In genomic region chr2:128637481-128638155, GRCh38 we compare ENCODE assay signal across 21 cellular contexts.
DNase-seq lines count a peak whose midpoint lies in the region; ATAC-seq, FAIRE-seq and TF ChIP-seq lines count a peak whose summit lies in the region.
"Had no signal": no experiment of that assay in that cellular context is flagged by ENCODE, and none has a peak within 500 bp of the region (broad histone marks: within the 10 kb centered on the region; RNA-seq: fewer than 3 reads in every experiment).

No MANE protein-coding gene starts in this region.

- POLR2A ChIA-PET in A673 (lab: Charles Lee; ENCODE audit: low non-redundant PET), result no interaction called here

- TF ChIP-seq POLR2A in GM12892 (IDR thresholded peaks at IDR 0.05; ENCODE audit: low read depth, low read length), result no peak

- peaks cover 49% of the 10 kb centered on the region for H3K4me1 ChIP-seq in A673 (ENCODE audit: insufficient read depth, low read length, poor library complexity, severe bottlenecking)
- peaks cover 39% of the 10 kb centered on the region for H3K4me1 ChIP-seq in HUES6 (ENCODE audit: control insufficient read depth, insufficient read depth, low read length)
- peaks cover 8% of the 10 kb centered on the region for H3K4me1 ChIP-seq in mesodermal cell (ENCODE audit: control insufficient read depth, insufficient read depth, low read length, poor library complexity, severe bottlenecking)
- H3K4me1 ChIP-seq: adrenal gland had no signal

- H3K9me3 ChIP-seq in A673 (ENCODE audit: low read depth, low read length, poor library complexity, severe bottlenecking), result no peaks in the 10 kb centered on the region
- H3K9me3 ChIP-seq in HUES6 (ENCODE audit: control insufficient read depth, insufficient read depth, low read depth, low read length), result no peaks in the 10 kb centered on the region
- no peaks in the 10 kb centered on the region for H3K9me3 ChIP-seq in mesodermal cell (ENCODE audit: control insufficient read depth, low read length)
- H3K9me3 ChIP-seq: adrenal gland had no signal

- FAIRE-seq in GM12892 (lab: Jason Lieb, UNC), result no peak

- peak overlapping the region; percentile 61 for H3K9ac ChIP-seq in HUES6 (ENCODE audit: low read length)

- CTCF ChIA-PET in A673 (lab: Charles Lee), result no interaction called here

- H3K36me3 ChIP-seq in A673 (ENCODE audit: insufficient read depth, low read length, poor library complexity, severe bottlenecking), result no peaks in the 10 kb centered on the region
- no peaks in the 10 kb centered on the region for H3K36me3 ChIP-seq in HUES6 (ENCODE audit: control insufficient read depth, insufficient read depth, low read length)
- H3K36me3 ChIP-seq in mesodermal cell (ENCODE audit: control insufficient read depth, insufficient read depth, low read length), result no peaks in the 10 kb centered on the region
- H3K36me3 ChIP-seq: adrenal gland had no signal

- TF ChIP-seq CTCF in A673 (conservative IDR thresholded peaks at IDR 0.05; ENCODE audit: low read depth, low read length), result no peak
- no peak for TF ChIP-seq CTCF in dorsolateral prefrontal cortex (IDR thresholded peaks at IDR 0.05 in 54 of 56, conservative IDR thresholded peaks at IDR 0.05 in 2 of 56; ENCODE audit: low read depth in 1 of 56, partially characterized antibody in 56 of 56)

- H3K27ac ChIP-seq in A673 (ENCODE audit: low read depth, low read length, poor library complexity, severe bottlenecking), result peak overlapping the region; percentile 72
- peak overlapping the region; percentile 88; the same call in 1 of the 2 replicates for H3K27ac ChIP-seq in HUES6 (ENCODE audit: low read depth, low read length)
- peak overlapping the region in 37 of 59 donors; percentile 16 to 87 (median 67) for H3K27ac ChIP-seq in dorsolateral prefrontal cortex
- peak overlapping the region; percentile 25 for H3K27ac ChIP-seq in mesodermal cell (ENCODE audit: low read depth, low read length, severe bottlenecking)
- H3K27ac ChIP-seq: adrenal gland, HL-60 had no signal

- no peak overlapping the region for H3K4me3 ChIP-seq in A673 (ENCODE audit: low read depth, low read length, poor library complexity, severe bottlenecking)
- H3K4me3 ChIP-seq in HUES6 (ENCODE audit: low read depth, low read length), result no peak overlapping the region
- no peak overlapping the region for H3K4me3 ChIP-seq in dorsolateral prefrontal cortex
- H3K4me3 ChIP-seq in mesodermal cell (ENCODE audit: extremely low read depth, insufficient read depth, low read length, poor library complexity, severe bottlenecking), result no peak overlapping the region
- H3K4me3 ChIP-seq: adrenal gland had no signal

- intact Hi-C loops in A673 (cut with micrococcal nuclease; ENCODE audit: unreplicated experiment), result no loop called here
- intact Hi-C loops in dorsolateral prefrontal cortex (cut with DNase I), result no loop called here

- WGBS in mesodermal cell (ENCODE audit: insufficient coverage in 2 of 2), 2 experiments, result 94 to 96% methylated on average over 6 to 7 of the region's 7 CpGs

- no peak for ATAC-seq in GM21576 (IDR thresholded peaks at IDR 0.05; ENCODE audit: unreplicated experiment)
- ATAC-seq: activated CD4-positive, CD25-positive, alpha-beta regulatory T cell treated with anti-CD3 and anti-CD28 coated beads, Interleukin-2, amount 50 U/mL, for 24 hours; CD8-positive, alpha-beta T cell; left colon; stimulated activated naive CD8-positive, alpha-beta T cell treated with anti-CD3 and anti-CD28 coated beads, Interleukin-15, amount 100 ng/mL, for 72 hours had no signal

- no TSS peak for BruUV-seq in A673 (replicated peaks; lab: Mats Ljungman, UMichigan)

- no peak for DNase-seq in A673 (ENCODE audit: low spot score)
- DNase-seq in dorsolateral prefrontal cortex, result peak in 3 of 10 donors; percentile 0 to 22 (median 14)
- DNase-seq in NCI-H1092 (lab: John Stamatoyannopoulos, UW), result no peak
- DNase-seq in GM12892 (ENCODE audit: insufficient read length), result no peak
- DNase-seq in NCI-H1930 (lab: John Stamatoyannopoulos, UW), result no peak
- DNase-seq: activated effector memory CD4-positive, alpha-beta T cell treated with Interleukin-2 at 50 U/mL for 16 hours; foreskin fibroblast; H7; NCI-H748 treated with DMSO at 0.1 percent for 48 hours; OCI-M1; SIG-M5; stimulated activated naive CD8-positive, alpha-beta T cell treated with anti-CD3 and anti-CD28 coated beads, Interleukin-15, amount 100 ng/mL, for 72 hours; T-helper 9 cell had no signal

- H3K27me3 ChIP-seq in A673 (replicated peaks; ENCODE audit: insufficient read depth, low read depth, low read length, poor library complexity), result no peaks in the 10 kb centered on the region
- peaks cover 5% of the 10 kb centered on the region; the same call in 1 of the 2 replicates for H3K27me3 ChIP-seq in HUES6 (ENCODE audit: control insufficient read depth, insufficient read depth, low read length)
- H3K27me3 ChIP-seq in dorsolateral prefrontal cortex, result no peaks in the 10 kb centered on the region
- H3K27me3 ChIP-seq: adrenal gland had no signal

Comparison
In these comparisons a context has a peak if more than half of its experiments do, and no peak if none do; other contexts are left out.
1. H3K27ac ChIP-seq: peak in every context shown above with its lines; median percentile 88 in HUES6; 72 in A673; 67 in dorsolateral prefrontal cortex; 25 in mesodermal cell.